In the genomic region with DNA sequence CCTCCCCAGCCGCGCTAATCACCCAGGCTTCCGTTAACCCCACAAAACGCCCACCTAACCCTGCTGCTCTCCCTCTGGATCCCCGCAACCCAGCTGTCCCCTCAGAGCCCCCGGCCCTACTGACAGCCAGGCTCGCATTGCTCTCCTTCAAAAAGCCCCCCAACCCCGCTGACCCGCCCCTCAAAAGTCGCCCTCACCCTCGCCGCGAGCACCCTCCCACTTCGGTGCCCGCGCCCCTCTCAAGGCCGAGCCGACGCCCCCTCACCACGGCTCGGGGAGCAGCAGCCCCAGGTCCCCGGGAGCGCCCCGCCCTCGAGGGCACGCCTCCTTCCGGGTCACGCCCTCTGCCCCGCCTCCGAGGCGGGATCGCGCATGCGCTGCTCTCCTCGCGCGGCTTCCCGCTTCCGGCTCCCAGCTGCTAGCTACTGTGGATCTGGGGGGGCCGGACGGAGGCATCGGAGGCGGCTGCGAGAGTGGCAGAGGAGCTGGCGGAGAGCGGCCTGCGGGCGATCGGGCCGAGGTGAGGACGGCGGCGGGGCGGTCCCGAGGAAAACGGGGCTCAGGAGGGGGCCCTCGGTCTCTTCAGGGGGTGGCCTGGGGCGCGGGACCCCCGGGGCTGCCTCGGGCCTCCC, we compare ENCODE assay signal across 1 cellular context.
A peak's percentile ranks its signal among the peaks of the same experiment; 100 is the strongest.
TF ChIP-seq lines count a peak whose summit lies in the region.

No MANE protein-coding gene starts in this region.

TF ChIP-seq in A549, 52 proteins besides CTCF, POLR2A, EP300 and RAD21 (continued from another document):
- TF ChIP-seq USF2 (IDR thresholded peaks at IDR 0.05) (no peak), RCOR1 (IDR thresholded peaks at IDR 0.05; ENCODE audit: low read depth, low read length) (no peak), MAX (IDR thresholded peaks at IDR 0.05) (no peak), NPAS2 (CRISPR knock-in tag; IDR thresholded peaks at IDR 0.05; ENCODE audit: borderline replicate concordance) (no peak), TFCP2L1 (CRISPR knock-in tag; IDR thresholded peaks at IDR 0.05) (no peak), SREBF2 (IDR thresholded peaks at IDR 0.05) (no peak), HOXB13 (CRISPR knock-in tag; IDR thresholded peaks at IDR 0.05; ENCODE audit: low read depth) (no peak), MYC (IDR thresholded peaks at IDR 0.05; ENCODE audit: borderline replicate concordance, low read length) (no peak), BCL3 (IDR thresholded peaks at IDR 0.05) (0 out of 3 replicates have a peak, but pooled peaks have one; percentile 28)
- TF ChIP-seq, protein P1, sequence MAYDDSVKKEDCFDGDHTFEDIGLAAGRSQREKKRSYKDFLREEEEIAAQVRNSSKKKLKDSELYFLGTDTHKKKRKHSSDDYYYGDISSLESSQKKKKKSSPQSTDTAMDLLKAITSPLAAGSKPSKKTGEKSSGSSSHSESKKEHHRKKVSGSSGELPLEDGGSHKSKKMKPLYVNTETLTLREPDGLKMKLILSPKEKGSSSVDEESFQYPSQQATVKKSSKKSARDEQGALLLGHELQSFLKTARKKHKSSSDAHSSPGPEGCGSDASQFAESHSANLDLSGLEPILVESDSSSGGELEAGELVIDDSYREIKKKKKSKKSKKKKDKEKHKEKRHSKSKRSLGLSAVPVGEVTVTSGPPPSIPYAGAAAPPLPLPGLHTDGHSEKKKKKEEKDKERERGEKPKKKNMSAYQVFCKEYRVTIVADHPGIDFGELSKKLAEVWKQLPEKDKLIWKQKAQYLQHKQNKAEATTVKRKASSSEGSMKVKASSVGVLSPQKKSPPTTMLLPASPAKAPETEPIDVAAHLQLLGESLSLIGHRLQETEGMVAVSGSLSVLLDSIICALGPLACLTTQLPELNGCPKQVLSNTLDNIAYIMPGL (CRISPR knock-in tag; IDR thresholded peaks at IDR 0.05; ENCODE audit: borderline replicate concordance): no peak
